ENCODE assay signal across 22 cellular contexts in genomic region chr14:74526854-74527585, GRCh38. TPM values are rescaled to one million over a fixed set of nuclear protein-coding genes. Genes with fewer than 3 reads are reported as not detected.
A peak's percentile ranks its signal among the peaks of the same experiment; 100 is the strongest.
DNase-seq lines count a peak whose midpoint lies in the region; ATAC-seq, FAIRE-seq and TF ChIP-seq lines count a peak whose summit lies in the region.
"Had no signal": no experiment of that assay in that cellular context is flagged by ENCODE, and none has a peak within 500 bp of the region (broad histone marks: within the 10 kb centered on the region; RNA-seq: fewer than 3 reads in every experiment).

No MANE protein-coding gene starts in this region.

- H3K27ac ChIP-seq in breast epithelium: peak overlapping the region; percentile 74 to 87
- H3K27ac ChIP-seq in gastroesophageal sphincter: no peak overlapping the region
- no peak overlapping the region for H3K27ac ChIP-seq in small intestine (ENCODE audit: low read depth in 1 of 2, low read length in 1 of 2)
- H3K27ac ChIP-seq in smooth muscle cell (ENCODE audit: low read depth): no peak overlapping the region
- H3K27ac ChIP-seq: C4-2B, neutrophil had no signal

- intact Hi-C loops in breast epithelium (cut with DNase I; ENCODE audit: low total_unique reads) (no loop called here), MCF 10A (cut with micrococcal nuclease) (no loop called here)

- peaks cover 4% of the 10 kb centered on the region for H3K36me3 Mint-ChIP-seq in MCF 10A (ENCODE audit: insufficient read depth, unreplicated experiment)
- H3K36me3 Mint-ChIP-seq in central memory CD8-positive, alpha-beta T cell (ENCODE audit: insufficient read depth): peaks cover 1% of the 10 kb centered on the region
- H3K36me3 Mint-ChIP-seq: activated naive CD8-positive, alpha-beta T cell; type B pancreatic cell had no signal

- no peaks in the 10 kb centered on the region for H3K27me3 Mint-ChIP-seq in MCF 10A (ENCODE audit: insufficient read depth, unreplicated experiment)
- peaks cover 30% of the 10 kb centered on the region for H3K27me3 Mint-ChIP-seq in central memory CD8-positive, alpha-beta T cell
- H3K27me3 Mint-ChIP-seq: activated naive CD8-positive, alpha-beta T cell; type B pancreatic cell had no signal

- no peaks in the 10 kb centered on the region for H3K9me3 ChIP-seq in breast epithelium
- no peaks in the 10 kb centered on the region for H3K9me3 ChIP-seq in gastroesophageal sphincter
- no peaks in the 10 kb centered on the region for H3K9me3 ChIP-seq in small intestine (ENCODE audit: control insufficient read depth, low read depth)
- H3K9me3 ChIP-seq in smooth muscle cell (replicated peaks; ENCODE audit: low read depth): no peaks in the 10 kb centered on the region
- H3K9me3 ChIP-seq: neutrophil had no signal

- H3K27me3 ChIP-seq in breast epithelium (no peaks in the 10 kb centered on the region), gastroesophageal sphincter (no peaks in the 10 kb centered on the region), small intestine (ENCODE audit: control insufficient read depth in 2 of 2, insufficient read depth in 2 of 2, low read length in 2 of 2) (no peaks in the 10 kb centered on the region), smooth muscle cell (ENCODE audit: low read depth) (no peaks in the 10 kb centered on the region)
- H3K27me3 ChIP-seq: neutrophil had no signal

- DNase-seq in breast epithelium (ENCODE audit: low spot score in 2 of 2): no peak
- DNase-seq in MCF 10A (ENCODE audit: unreplicated experiment): no peak
- peak; percentile 3 for DNase-seq in MV-4-11 (lab: John Stamatoyannopoulos, UW)
- no peak for DNase-seq in central memory CD8-positive, alpha-beta T cell (ENCODE audit: low spot score in 2 of 2)
- no peak for DNase-seq in small intestine
- no peak for DNase-seq in omental fat pad (ENCODE audit: low spot score)
- no peak for DNase-seq in smooth muscle cell (lab: John Stamatoyannopoulos, UW; ENCODE audit: unreplicated experiment)
- DNase-seq: ACHN; GOT3; KBM-7; NCI-H2227 treated with DMSO at 0.1 percent for 48 hours; NCI-H82; SHP77 treated with DMSO at 0.1 percent for 48 hours; stimulated activated CD4-positive, alpha-beta T cell treated with anti-CD3 and anti-CD28 coated beads, Interleukin-4, amount 100 ng/mL, for 24 hours; stimulated activated naive CD8-positive, alpha-beta T cell treated with anti-CD3 and anti-CD28 coated beads, Interleukin-15, Interleukin-2, amounts not matched to agents 100 U/mL and 50 U/mL, for 24 hours; T-helper 1 cell had no signal

- no peak overlapping the region for H3K27ac Mint-ChIP-seq in MCF 10A (ENCODE audit: low read depth, unreplicated experiment)
- H3K27ac Mint-ChIP-seq in central memory CD8-positive, alpha-beta T cell (ENCODE audit: low read depth): peak overlapping the region; percentile 13
- H3K27ac Mint-ChIP-seq: activated naive CD8-positive, alpha-beta T cell; type B pancreatic cell had no signal

- no peaks in the 10 kb centered on the region for H3F3A ChIP-seq in smooth muscle cell (ENCODE audit: low read depth)

- H4K20me1 ChIP-seq in smooth muscle cell (ENCODE audit: low read depth): no peaks in the 10 kb centered on the region

- no peaks in the 10 kb centered on the region for H3K9me3 Mint-ChIP-seq in MCF 10A (ENCODE audit: unreplicated experiment)
- H3K9me3 Mint-ChIP-seq in central memory CD8-positive, alpha-beta T cell: no peaks in the 10 kb centered on the region
- H3K9me3 Mint-ChIP-seq: type B pancreatic cell had no signal

- TF ChIP-seq POLR2A in breast epithelium (IDR thresholded peaks at IDR 0.05): no peak
- no peak for TF ChIP-seq POLR2A in gastroesophageal sphincter (IDR thresholded peaks at IDR 0.05)

- no peak overlapping the region for H3K9ac ChIP-seq in smooth muscle cell (ENCODE audit: low read depth)

- FAIRE-seq in small intestine (lab: Jason Lieb, UNC): no peak

- POLR2A ChIA-PET in MCF 10A (lab: Yijun Ruan, JAX): interaction anchor here (0.8 kb wide), 1 partner anchor 10 kb away, joined by 3 read pairs; no protein-coding TSS in a partner anchor

- no peaks in the 10 kb centered on the region for H3K79me2 ChIP-seq in smooth muscle cell (ENCODE audit: low read depth)

- 100% methylated on average over 2 of the region's 10 CpGs; no CpG with 5 or more reads in 1 of the 2 donors for WGBS in gastroesophageal sphincter (ENCODE audit: low coverage in 1 of 2), 2 donors
- 72 to 82% (median 76%) methylated on average over 10 of the region's 10 CpGs for WGBS in small intestine, 3 donors
- WGBS in smooth muscle cell (ENCODE audit: low lambda C conversion rate): 81% methylated on average over 10 of the region's 10 CpGs

- no peak overlapping the region for H3K4me3 ChIP-seq in breast epithelium
- H3K4me3 ChIP-seq in gastroesophageal sphincter: no peak overlapping the region
- H3K4me3 ChIP-seq in small intestine (ENCODE audit: low read depth in 1 of 2, low read length in 2 of 2): no peak overlapping the region
- no peak overlapping the region for H3K4me3 ChIP-seq in smooth muscle cell
- H3K4me3 ChIP-seq: coronary artery had no signal

- no peak overlapping the region for H3K4me2 ChIP-seq in smooth muscle cell

- H3K4me1 Mint-ChIP-seq in MCF 10A (ENCODE audit: insufficient read depth, unreplicated experiment): peaks cover 10% of the 10 kb centered on the region
- peaks cover 5% of the 10 kb centered on the region for H3K4me1 Mint-ChIP-seq in central memory CD8-positive, alpha-beta T cell

- BruUV-seq in MCF 10A (replicated peaks; lab: Mats Ljungman, UMichigan): no TSS peak

- TF ChIP-seq EP300 in gastroesophageal sphincter (IDR thresholded peaks at IDR 0.05): no peak

- no peak overlapping the region for H3K4me3 Mint-ChIP-seq in MCF 10A (ENCODE audit: unreplicated experiment)
- H3K4me3 Mint-ChIP-seq in central memory CD8-positive, alpha-beta T cell: no peak overlapping the region
- H3K4me3 Mint-ChIP-seq: activated naive CD8-positive, alpha-beta T cell; type B pancreatic cell had no signal

- H3K4me1 ChIP-seq in breast epithelium (peaks cover 0 to 16% of the 10 kb centered on the region in 2 donors), gastroesophageal sphincter (peaks cover 0 to 5% (median 3%) of the 10 kb centered on the region in 3 donors), small intestine (ENCODE audit: control insufficient read depth in 2 of 2, insufficient read depth in 1 of 2, low read depth in 1 of 2, low read length in 1 of 2) (no peaks in the 10 kb centered on the region), smooth muscle cell (ENCODE audit: low read depth) (peaks cover 10% of the 10 kb centered on the region)

- H3K36me3 ChIP-seq in breast epithelium (no peaks in the 10 kb centered on the region), gastroesophageal sphincter (peaks cover 0 to 6% of the 10 kb centered on the region in 2 donors), small intestine (ENCODE audit: control insufficient read depth in 2 of 2, insufficient read depth in 2 of 2, low read length in 2 of 2) (no peaks in the 10 kb centered on the region), smooth muscle cell (ENCODE audit: low read depth) (no peaks in the 10 kb centered on the region)
- H3K36me3 ChIP-seq: neutrophil had no signal

- CTCF ChIA-PET in MCF 10A (lab: Yijun Ruan, JAX): interaction anchor here (0.6 to 1.4 kb wide), 2 partner anchors 314 to 379 kb away, joined by 3 to 6 read pairs; no protein-coding TSS in a partner anchor

- no peak for ATAC-seq in central memory CD8-positive, alpha-beta T cell (replicated peaks; ENCODE audit: extremely low read depth, poor library complexity, severe bottlenecking)
- ATAC-seq in gastroesophageal sphincter (no peak), omental fat pad (ENCODE audit: low FRiP score) (no peak)
- ATAC-seq: stimulated activated naive CD8-positive, alpha-beta T cell treated with anti-CD3 and anti-CD28 coated beads, Interleukin-15, Interleukin-2, amounts not matched to agents 100 U/mL and 50 U/mL, for 24 hours had no signal

- no peak overlapping the region for H2AFZ ChIP-seq in smooth muscle cell (ENCODE audit: low read depth)

- TF ChIP-seq CTCF in breast epithelium (IDR thresholded peaks at IDR 0.05): peak in 1 of 3 donors; percentile 15
- no peak for TF ChIP-seq CTCF in MCF 10A (IDR thresholded peaks at IDR 0.05; ENCODE audit: unreplicated experiment)
- no peak for TF ChIP-seq CTCF in gastroesophageal sphincter (IDR thresholded peaks at IDR 0.05)
- TF ChIP-seq CTCF in omental fat pad (IDR thresholded peaks at IDR 0.05): no peak
- no peak for TF ChIP-seq CTCF in smooth muscle cell (IDR thresholded peaks at IDR 0.05; ENCODE audit: borderline replicate concordance, insufficient read depth, poor library complexity, severe bottlenecking)

RNA-seq across cellular contexts. Expression of gene ISCA2, which starts 33.5 kb away (rescaled TPM):
- total RNA-seq in breast epithelium: 10 to 100 TPM; 17.3 to 31.8 (median 21.3) TPM
- 13.9 and 21.1 TPM in 2 replicates for total RNA-seq in MCF 10A (2022)
- 10 to 100 TPM; 10.6 to 16.3 (median 10.9) TPM for total RNA-seq in gastroesophageal sphincter
- polyA plus RNA-seq in small intestine: 10 to 100 TPM; 23.4 to 30.3 (median 25.3) TPM
- total RNA-seq in omental fat pad: 10 to 100 TPM in 1 of 4 donors, 1 to 10 TPM in 3; 7.0 to 11.2 (median 9.2) TPM
- total RNA-seq in smooth muscle cell: 15.0 and 23.3 TPM in 2 replicates
- 65.8 and 79.2 TPM in 2 replicates for polyA plus RNA-seq in smooth muscle cell

RNA-seq across cellular contexts. Expression of gene NPC2, which starts 33.9 kb away (rescaled TPM):
- 100 to 1,000 TPM; 277 to 663 (median 594) TPM for total RNA-seq in breast epithelium
- total RNA-seq in MCF 10A (2022): 105 and 128 TPM in 2 replicates
- 100 to 1,000 TPM in 3 of 4 donors, 10 to 100 TPM in 1; 81.9 to 302 (median 227) TPM for total RNA-seq in gastroesophageal sphincter
- polyA plus RNA-seq in small intestine: 100 to 1,000 TPM; 106 to 220 (median 198) TPM
- total RNA-seq in omental fat pad: 100 to 1,000 TPM; 271 to 717 (median 546) TPM
- 443 and 496 TPM in 2 replicates for total RNA-seq in smooth muscle cell
- polyA plus RNA-seq in smooth muscle cell: 137 and 197 TPM in 2 replicates

Comparison
In these comparisons a context has a peak if more than half of its experiments do, and no peak if none do; other contexts are left out.
1. H3K27ac ChIP-seq: peak in breast epithelium (2 of 2); none in gastroesophageal sphincter (0 of 4), small intestine (0 of 2) and smooth muscle cell (single experiment).